In genomic region chr9:30670805-30671562, GRCh38 we compare ENCODE assay signal across 15 cellular contexts.
DNase-seq lines count a peak whose midpoint lies in the region; ATAC-seq and TF ChIP-seq lines count a peak whose summit lies in the region.
"Had no signal": no experiment of that assay in that cellular context is flagged by ENCODE, and none has a peak within 500 bp of the region (broad histone marks: within the 10 kb centered on the region; RNA-seq: fewer than 3 reads in every experiment).

No MANE protein-coding gene starts in this region.

- H3K4ac ChIP-seq in neuronal stem cell (ENCODE audit: low read length) = no peak overlapping the region

- CTCF ChIA-PET in mammary epithelial cell (lab: Charles Lee; ENCODE audit: low non-redundant PET) = no interaction called here

- H3K27ac ChIP-seq in mammary epithelial cell (ENCODE audit: insufficient read depth, low read depth, low read length) (no peak overlapping the region), breast epithelium (no peak overlapping the region), neuronal stem cell (replicated peaks; ENCODE audit: low read length) (no peak overlapping the region)
- H3K27ac ChIP-seq: 22Rv1 had no signal

- TF ChIP-seq CTCF in mammary epithelial cell (conservative IDR thresholded peaks at IDR 0.05 in 1 of 2, IDR thresholded peaks at IDR 0.05 in 1 of 2; ENCODE audit: extremely low read depth in 1 of 2, insufficient read depth in 1 of 2, low read depth in 1 of 2, low read length in 2 of 2) = no peak
- no peak for TF ChIP-seq CTCF in breast epithelium (IDR thresholded peaks at IDR 0.05)
- no peak for TF ChIP-seq CTCF in epithelial cell of esophagus (IDR thresholded peaks at IDR 0.05; ENCODE audit: insufficient read depth, low read depth, low read length, missing control alignments)

- H3K27me3 ChIP-seq in mammary epithelial cell (ENCODE audit: insufficient read depth, low read length) = peaks cover 4% of the 10 kb centered on the region
- no peaks in the 10 kb centered on the region for H3K27me3 ChIP-seq in breast epithelium
- no peaks in the 10 kb centered on the region for H3K27me3 ChIP-seq in neuronal stem cell (ENCODE audit: control insufficient read depth in 3 of 3, insufficient read depth in 3 of 3, low read depth in 1 of 3, low read length in 3 of 3)

- BruUV-seq in mammary epithelial cell (replicated peaks; lab: Mats Ljungman, UMichigan) = no TSS peak

- peak overlapping the region; percentile 14 for H3K14ac ChIP-seq in neuronal stem cell (ENCODE audit: low read length)

- no peak overlapping the region for H2AK5ac ChIP-seq in neuronal stem cell (ENCODE audit: low read depth, low read length)

- H2BK15ac ChIP-seq in neuronal stem cell (ENCODE audit: low read length) = no peak overlapping the region

- no peak overlapping the region for H3K4me2 ChIP-seq in mammary epithelial cell (ENCODE audit: insufficient read depth, low read depth, low read length)
- H3K4me2 ChIP-seq in neuronal stem cell (ENCODE audit: insufficient read depth, low read length, poor library complexity, severe bottlenecking) = no peak overlapping the region

- H3K9ac ChIP-seq in mammary epithelial cell (ENCODE audit: insufficient read depth, low read length) (no peak overlapping the region), neuronal stem cell (ENCODE audit: low read depth, low read length, poor library complexity) (no peak overlapping the region)

- no peak overlapping the region for H2BK120ac ChIP-seq in neuronal stem cell (ENCODE audit: low read depth, low read length)

- no peaks in the 10 kb centered on the region for H4K20me1 ChIP-seq in mammary epithelial cell (ENCODE audit: insufficient read depth, low read length)

- H2AFZ ChIP-seq in mammary epithelial cell (ENCODE audit: low read depth, low read length) (no peak overlapping the region), neuronal stem cell (ENCODE audit: low read length) (peak overlapping the region; percentile 53)

- peak overlapping the region; percentile 53 for H3K18ac ChIP-seq in neuronal stem cell (ENCODE audit: low read length)

- no peak overlapping the region for H2BK12ac ChIP-seq in neuronal stem cell (ENCODE audit: low read length)

- ATAC-seq in HG02840 (IDR thresholded peaks at IDR 0.05; ENCODE audit: low FRiP score, unreplicated experiment) = no peak
- ATAC-seq: HepG2 had no signal

- H3K9me3 ChIP-seq in mammary epithelial cell (replicated peaks; ENCODE audit: insufficient read depth, low read length) (no peaks in the 10 kb centered on the region), breast epithelium (no peaks in the 10 kb centered on the region), neuronal stem cell (replicated peaks in 1 of 2; ENCODE audit: control insufficient read depth in 2 of 2, insufficient read depth in 1 of 2, low read depth in 1 of 2, low read length in 2 of 2) (no peaks in the 10 kb centered on the region)
- H3K9me3 ChIP-seq: Caco-2 had no signal

- no peaks in the 10 kb centered on the region for H3K36me3 ChIP-seq in mammary epithelial cell (ENCODE audit: insufficient read depth, low read length)
- peaks cover 4% of the 10 kb centered on the region for H3K36me3 ChIP-seq in breast epithelium
- H3K36me3 ChIP-seq in neuronal stem cell (replicated peaks in 1 of 2; ENCODE audit: control insufficient read depth in 2 of 2, insufficient read depth in 2 of 2, low read length in 2 of 2) = no peaks in the 10 kb centered on the region

- no peaks in the 10 kb centered on the region for H3K79me2 ChIP-seq in mammary epithelial cell (ENCODE audit: insufficient read depth, low read length)

- 70% methylated on average over 8 of the region's 13 CpGs for WGBS in mammary epithelial cell (ENCODE audit: low coverage, missing lambda C conversion rate)
- WGBS in neuronal stem cell (ENCODE audit: extremely low coverage in 2 of 2, insufficient read length in 2 of 2, insufficient replicate concordance in 1 of 2), 2 donors = no CpG with 5 or more reads among the region's 13 CpGs

- peak; percentile 2 for DNase-seq in mammary epithelial cell
- no peak for DNase-seq in breast epithelium (ENCODE audit: low spot score in 2 of 2)
- DNase-seq in epithelial cell of esophagus (ENCODE audit: low read depth) = peak; percentile 19
- no peak for DNase-seq in neuronal stem cell (ENCODE audit: low spot score)
- DNase-seq in activated T-cell treated with anti-CD3 and anti-CD28 coated beads, Interleukin-2, amount 50 U/mL, for 48 hours = no peak
- no peak for DNase-seq in NCI-H82 treated with DMSO at 0.1 percent for 48 hours (lab: John Stamatoyannopoulos, UW; ENCODE audit: unreplicated experiment)
- DNase-seq: Caco-2; CD8-positive, alpha-beta memory T cell; DND-41; GDM1; GOT3; H9 had no signal

- H4K8ac ChIP-seq in neuronal stem cell (ENCODE audit: low read depth, low read length) = no peak overlapping the region

- in situ Hi-C loops in mammary epithelial cell (cut with MboI; ENCODE audit: low sequenced_read_pairs in 2 of 2) = no loop called here

- H3K79me1 ChIP-seq in neuronal stem cell (ENCODE audit: low read depth, low read length) = no peaks in the 10 kb centered on the region

- H3K4me1 ChIP-seq in mammary epithelial cell (ENCODE audit: insufficient read depth, low read length) (no peaks in the 10 kb centered on the region), breast epithelium (no peaks in the 10 kb centered on the region), neuronal stem cell (ENCODE audit: control insufficient read depth in 2 of 2, insufficient read depth in 1 of 2, low read depth in 1 of 2, low read length in 2 of 2) (no peaks in the 10 kb centered on the region)
- H3K4me1 ChIP-seq: Caco-2 had no signal

- no peak overlapping the region for H2BK5ac ChIP-seq in neuronal stem cell (ENCODE audit: low read length)

- dilution Hi-C loops in mammary epithelial cell (cut with HindIII; ENCODE audit: low sequenced_read_pairs) = no loop called here

- H3K4me3 ChIP-seq in mammary epithelial cell (replicated peaks in 1 of 3; ENCODE audit: insufficient read depth in 1 of 3, low read depth in 2 of 3, low read length in 3 of 3) (no peak overlapping the region), breast epithelium (no peak overlapping the region), epithelial cell of esophagus (ENCODE audit: low read length) (no peak overlapping the region), neuronal stem cell (ENCODE audit: low read length in 2 of 2) (no peak overlapping the region)

- no peak overlapping the region for H4K91ac ChIP-seq in neuronal stem cell (ENCODE audit: low read depth, low read length, poor library complexity)

- H3K23ac ChIP-seq in neuronal stem cell (ENCODE audit: low read depth, low read length, poor library complexity) = no peak overlapping the region

- intact Hi-C loops in mammary epithelial cell (cut with micrococcal nuclease) (no loop called here), breast epithelium (cut with DNase I; ENCODE audit: low total_unique reads) (loop anchor here (5.0 kb wide), 1 partner anchor 1554 kb away; no protein-coding TSS in a partner anchor)

- no peak for TF ChIP-seq POLR2A in breast epithelium (IDR thresholded peaks at IDR 0.05)

Comparison
In these comparisons a context has a peak if more than half of its experiments do, and no peak if none do; other contexts are left out.
1. DNase-seq: peak in mammary epithelial cell (single experiment) and epithelial cell of esophagus (single experiment); none in breast epithelium (0 of 2), neuronal stem cell (single experiment), activated T-cell treated with anti-CD3 and anti-CD28 coated beads, Interleukin-2, amount 50 U/mL, for 48 hours (0 of 2) and NCI-H82 treated with DMSO at 0.1 percent for 48 hours (single experiment).